Comparison of ENCODE assay signal across 24 cellular contexts in genomic region chr4:173095022-173095421, GRCh38.
"Had no signal": no experiment of that assay in that cellular context is flagged by ENCODE, and none has a peak within 500 bp of the region (broad histone marks: within the 10 kb centered on the region; RNA-seq: fewer than 3 reads in every experiment).

No MANE protein-coding gene starts in this region.

- H3K27me3 ChIP-seq: pancreas, tibial nerve, uterus had no signal

- DNase-seq: islet precursor cell; lower lobe of right lung; mammary epithelial cell; mesenchymal stem cell; naive thymus-derived CD4-positive, alpha-beta T cell; pancreas; posterior cingulate gyrus; retina; right cardiac atrium; stimulated activated CD4-positive, alpha-beta T cell treated with anti-CD3 and anti-CD28 coated beads, Interleukin-1b, Interleukin-23, amount 100 ng/mL, for 48 hours; stimulated activated CD4-positive, alpha-beta T cell treated with anti-CD3 and anti-CD28 coated beads, Interleukin-2, amount 100 ng/mL, for 48 hours; stimulated activated CD4-positive, alpha-beta T cell treated with anti-CD3 and anti-CD28 coated beads, Interleukin-4, amount 100 ng/mL, for 4 hours; stimulated activated CD8-positive, alpha-beta memory T cell treated with anti-CD3 and anti-CD28 coated beads, Interleukin-4, amount 100 ng/mL, for 48 hours; stimulated activated naive CD4-positive, alpha-beta T cell treated with Interleukin-2 at 50 U/mL for 16 hours; stimulated activated naive CD8-positive, alpha-beta T cell treated with anti-CD3 and anti-CD28 coated beads, Interleukin-15, amount 100 ng/mL, for 72 hours; substantia nigra; uterus had no signal

- H3K9me3 ChIP-seq: lower lobe of right lung, pancreas, prostate gland, tibial nerve, uterus had no signal

- ATAC-seq: left lobe of liver; lower lobe of right lung; naive thymus-derived CD4-positive, alpha-beta T cell; natural killer cell treated with Interleukin-12 subunit alpha and Interleukin-12 subunit beta and Interleukin-15 and Interleukin-18, amount 100 ng/mL, for 72 hours; pancreas; right cardiac atrium; sciatic nerve; stimulated activated memory B cell treated with anti-CD40 and anti-IgM and Interleukin-4, amounts not matched to agents 10 μg/mL and 1 μg/mL and 100 μg/mL, for 72 hours; stimulated activated naive CD8-positive, alpha-beta T cell treated with anti-CD3 and anti-CD28 coated beads, Interleukin-15, amount 100 ng/mL, for 72 hours had no signal

- H3K4me1 ChIP-seq: lower lobe of right lung, pancreas, prostate gland, tibial nerve, uterus had no signal

- H3K4me3 ChIP-seq: lower lobe of right lung, pancreas, prostate gland, smooth muscle cell, tibial nerve, uterus had no signal

- H3K27ac ChIP-seq: lower lobe of right lung, pancreas, prostate gland, tibial nerve, uterus had no signal

- H3K36me3 ChIP-seq: lower lobe of right lung, pancreas, prostate gland, tibial nerve, uterus had no signal

- H3K4me2 ChIP-seq: smooth muscle cell had no signal
